Comparison of ENCODE assay signal across 1 cellular context in the genomic region with DNA sequence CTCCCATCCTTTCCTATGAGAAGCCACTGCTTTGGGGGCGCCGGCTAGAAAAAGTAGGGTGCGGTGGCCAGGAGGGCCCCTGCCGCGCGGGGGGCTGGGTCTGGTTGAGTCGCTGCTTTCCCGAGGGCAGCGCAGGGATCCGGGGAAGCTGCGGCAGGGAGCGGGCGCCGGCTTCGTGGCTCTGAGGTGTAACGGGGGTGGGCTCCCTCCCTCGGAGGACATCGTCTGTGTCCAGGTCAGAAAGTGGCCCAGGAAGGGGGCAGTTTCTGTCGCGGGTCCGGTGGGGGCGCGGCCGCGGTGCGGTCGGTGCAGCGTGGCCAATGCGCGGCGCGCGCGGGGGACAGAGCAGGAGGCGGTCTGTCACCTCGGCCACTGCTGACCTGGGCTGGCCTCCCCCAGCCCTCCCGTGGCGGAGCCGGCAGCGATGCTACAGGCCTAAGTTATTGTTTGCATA.
TF ChIP-seq lines count a peak whose summit lies in the region.

No MANE protein-coding gene starts in this region.

TF ChIP-seq in HepG2, 621 proteins besides CTCF, POLR2A, EP300 and RAD21 (continued from another document and continues in another):
- TF ChIP-seq, protein P1, sequence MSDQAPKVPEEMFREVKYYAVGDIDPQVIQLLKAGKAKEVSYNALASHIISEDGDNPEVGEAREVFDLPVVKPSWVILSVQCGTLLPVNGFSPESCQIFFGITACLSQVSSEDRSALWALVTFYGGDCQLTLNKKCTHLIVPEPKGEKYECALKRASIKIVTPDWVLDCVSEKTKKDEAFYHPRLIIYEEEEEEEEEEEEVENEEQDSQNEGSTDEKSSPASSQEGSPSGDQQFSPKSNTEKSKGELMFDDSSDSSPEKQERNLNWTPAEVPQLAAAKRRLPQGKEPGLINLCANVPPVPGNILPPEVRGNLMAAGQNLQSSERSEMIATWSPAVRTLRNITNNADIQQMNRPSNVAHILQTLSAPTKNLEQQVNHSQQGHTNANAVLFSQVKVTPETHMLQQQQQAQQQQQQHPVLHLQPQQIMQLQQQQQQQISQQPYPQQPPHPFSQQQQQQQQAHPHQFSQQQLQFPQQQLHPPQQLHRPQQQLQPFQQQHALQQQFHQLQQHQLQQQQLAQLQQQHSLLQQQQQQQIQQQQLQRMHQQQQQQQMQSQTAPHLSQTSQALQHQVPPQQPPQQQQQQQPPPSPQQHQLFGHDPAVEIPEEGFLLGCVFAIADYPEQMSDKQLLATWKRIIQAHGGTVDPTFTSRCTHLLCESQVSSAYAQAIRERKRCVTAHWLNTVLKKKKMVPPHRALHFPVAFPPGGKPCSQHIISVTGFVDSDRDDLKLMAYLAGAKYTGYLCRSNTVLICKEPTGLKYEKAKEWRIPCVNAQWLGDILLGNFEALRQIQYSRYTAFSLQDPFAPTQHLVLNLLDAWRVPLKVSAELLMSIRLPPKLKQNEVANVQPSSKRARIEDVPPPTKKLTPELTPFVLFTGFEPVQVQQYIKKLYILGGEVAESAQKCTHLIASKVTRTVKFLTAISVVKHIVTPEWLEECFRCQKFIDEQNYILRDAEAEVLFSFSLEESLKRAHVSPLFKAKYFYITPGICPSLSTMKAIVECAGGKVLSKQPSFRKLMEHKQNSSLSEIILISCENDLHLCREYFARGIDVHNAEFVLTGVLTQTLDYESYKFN (CRISPR knock-in tag; conservative IDR thresholded peaks at IDR 0.05) = 0 out of 2 replicates have a peak, but pooled peaks have one; percentile 10
- TF ChIP-seq, protein P2, sequence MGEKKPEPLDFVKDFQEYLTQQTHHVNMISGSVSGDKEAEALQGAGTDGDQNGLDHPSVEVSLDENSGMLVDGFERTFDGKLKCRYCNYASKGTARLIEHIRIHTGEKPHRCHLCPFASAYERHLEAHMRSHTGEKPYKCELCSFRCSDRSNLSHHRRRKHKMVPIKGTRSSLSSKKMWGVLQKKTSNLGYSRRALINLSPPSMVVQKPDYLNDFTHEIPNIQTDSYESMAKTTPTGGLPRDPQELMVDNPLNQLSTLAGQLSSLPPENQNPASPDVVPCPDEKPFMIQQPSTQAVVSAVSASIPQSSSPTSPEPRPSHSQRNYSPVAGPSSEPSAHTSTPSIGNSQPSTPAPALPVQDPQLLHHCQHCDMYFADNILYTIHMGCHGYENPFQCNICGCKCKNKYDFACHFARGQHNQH (CRISPR knock-in tag; IDR thresholded peaks at IDR 0.05) = no peak
- TF ChIP-seq ZNF557 (CRISPR knock-in tag; IDR thresholded peaks at IDR 0.05) = no peak
- TF ChIP-seq MAF1 (CRISPR knock-in tag; IDR thresholded peaks at IDR 0.05; ENCODE audit: borderline replicate concordance) = no peak
- TF ChIP-seq ZNF746 (CRISPR knock-in tag; IDR thresholded peaks at IDR 0.05) = no peak
- no peak for TF ChIP-seq KAT7 (CRISPR knock-in tag; IDR thresholded peaks at IDR 0.05; ENCODE audit: borderline replicate concordance)
- TF ChIP-seq, protein P3, sequence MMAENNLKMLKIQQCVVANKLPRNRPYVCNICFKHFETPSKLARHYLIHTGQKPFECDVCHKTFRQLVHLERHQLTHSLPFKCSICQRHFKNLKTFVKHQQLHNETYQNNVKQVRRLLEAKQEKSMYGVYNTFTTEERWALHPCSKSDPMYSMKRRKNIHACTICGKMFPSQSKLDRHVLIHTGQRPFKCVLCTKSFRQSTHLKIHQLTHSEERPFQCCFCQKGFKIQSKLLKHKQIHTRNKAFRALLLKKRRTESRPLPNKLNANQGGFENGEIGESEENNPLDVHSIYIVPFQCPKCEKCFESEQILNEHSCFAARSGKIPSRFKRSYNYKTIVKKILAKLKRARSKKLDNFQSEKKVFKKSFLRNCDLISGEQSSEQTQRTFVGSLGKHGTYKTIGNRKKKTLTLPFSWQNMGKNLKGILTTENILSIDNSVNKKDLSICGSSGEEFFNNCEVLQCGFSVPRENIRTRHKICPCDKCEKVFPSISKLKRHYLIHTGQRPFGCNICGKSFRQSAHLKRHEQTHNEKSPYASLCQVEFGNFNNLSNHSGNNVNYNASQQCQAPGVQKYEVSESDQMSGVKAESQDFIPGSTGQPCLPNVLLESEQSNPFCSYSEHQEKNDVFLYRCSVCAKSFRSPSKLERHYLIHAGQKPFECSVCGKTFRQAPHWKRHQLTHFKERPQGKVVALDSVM (CRISPR knock-in tag; IDR thresholded peaks at IDR 0.05) = no peak
- peak; percentile 70; the same call in 1 of the 2 replicates for TF ChIP-seq ZNF800 (CRISPR knock-in tag; IDR thresholded peaks at IDR 0.05)
- TF ChIP-seq ESRRA (CRISPR knock-in tag; IDR thresholded peaks at IDR 0.05; ENCODE audit: low read depth) = no peak
- no peak for TF ChIP-seq CBFB (CRISPR knock-in tag; IDR thresholded peaks at IDR 0.05)
- no peak for TF ChIP-seq BCL6 (CRISPR knock-in tag; IDR thresholded peaks at IDR 0.05)
- no peak for TF ChIP-seq REST (IDR thresholded peaks at IDR 0.05; ENCODE audit: borderline replicate concordance in 1 of 2, low read depth in 1 of 2, low read length in 2 of 2)
- peak; percentile 91 for TF ChIP-seq AKAP8 (CRISPR knock-in tag; IDR thresholded peaks at IDR 0.05)
- no peak for TF ChIP-seq SIN3A (IDR thresholded peaks at IDR 0.05; ENCODE audit: borderline replicate concordance, low read depth, low read length)
- TF ChIP-seq RBFOX2 (IDR thresholded peaks at IDR 0.05; ENCODE audit: low read depth, low read length) = no peak
- no peak for TF ChIP-seq ZNF441 (CRISPR knock-in tag; IDR thresholded peaks at IDR 0.05; ENCODE audit: borderline replicate concordance)
- TF ChIP-seq ARID4A (CRISPR knock-in tag; IDR thresholded peaks at IDR 0.05; ENCODE audit: borderline replicate concordance) = peak; percentile 32; the same call in 1 of the 2 replicates
- TF ChIP-seq SP2 (CRISPR knock-in tag; IDR thresholded peaks at IDR 0.05) = no peak
- no peak for TF ChIP-seq ZFP62 (CRISPR knock-in tag; IDR thresholded peaks at IDR 0.05)
- no peak for TF ChIP-seq GLI4 (CRISPR knock-in tag; IDR thresholded peaks at IDR 0.05; ENCODE audit: borderline replicate concordance)
- no peak for TF ChIP-seq TFE3 (CRISPR knock-in tag; IDR thresholded peaks at IDR 0.05)
- TF ChIP-seq, protein P4, sequence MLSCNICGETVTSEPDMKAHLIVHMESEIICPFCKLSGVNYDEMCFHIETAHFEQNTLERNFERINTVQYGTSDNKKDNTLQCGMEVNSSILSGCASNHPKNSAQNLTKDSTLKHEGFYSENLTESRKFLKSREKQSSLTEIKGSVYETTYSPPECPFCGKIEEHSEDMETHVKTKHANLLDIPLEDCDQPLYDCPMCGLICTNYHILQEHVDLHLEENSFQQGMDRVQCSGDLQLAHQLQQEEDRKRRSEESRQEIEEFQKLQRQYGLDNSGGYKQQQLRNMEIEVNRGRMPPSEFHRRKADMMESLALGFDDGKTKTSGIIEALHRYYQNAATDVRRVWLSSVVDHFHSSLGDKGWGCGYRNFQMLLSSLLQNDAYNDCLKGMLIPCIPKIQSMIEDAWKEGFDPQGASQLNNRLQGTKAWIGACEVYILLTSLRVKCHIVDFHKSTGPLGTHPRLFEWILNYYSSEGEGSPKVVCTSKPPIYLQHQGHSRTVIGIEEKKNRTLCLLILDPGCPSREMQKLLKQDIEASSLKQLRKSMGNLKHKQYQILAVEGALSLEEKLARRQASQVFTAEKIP (CRISPR knock-in tag; IDR thresholded peaks at IDR 0.05; ENCODE audit: borderline replicate concordance) = no peak
- TF ChIP-seq CSRNP1 (CRISPR knock-in tag; IDR thresholded peaks at IDR 0.05) = no peak
